In the genomic region with DNA sequence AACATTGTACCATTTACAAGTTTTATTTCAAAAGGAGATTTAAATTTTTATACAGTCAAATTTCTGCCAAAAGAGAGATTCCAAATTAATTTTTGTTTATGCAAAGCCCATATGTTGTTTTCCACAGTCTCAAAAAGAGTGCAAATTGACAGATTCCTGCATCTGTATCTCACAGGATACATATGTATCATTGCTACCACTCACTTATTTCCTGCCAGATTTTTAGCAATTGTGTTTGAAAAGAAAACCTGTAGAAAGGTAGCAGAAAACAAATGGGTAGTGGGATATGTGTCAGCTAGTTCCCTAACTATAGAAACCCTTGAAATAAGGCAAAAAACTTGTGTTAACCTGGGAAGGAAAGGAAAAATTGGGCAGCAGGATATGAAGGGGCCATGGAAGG, we compare ENCODE assay signal across 4 cellular contexts.
"Had no signal": no experiment of that assay in that cellular context is flagged by ENCODE, and none has a peak within 500 bp of the region (broad histone marks: within the 10 kb centered on the region; RNA-seq: fewer than 3 reads in every experiment).

No MANE protein-coding gene starts in this region.

- H3K9me3 Mint-ChIP-seq: GM23338, H9 had no signal

- H3K4me1 Mint-ChIP-seq: GM23338, H9 had no signal

- DNase-seq: H9, HCEC 1CT, IMR-90 had no signal

- H3K27ac Mint-ChIP-seq: GM23338, H9 had no signal

- H3K4me3 Mint-ChIP-seq: GM23338, H9 had no signal
